In the genomic region with DNA sequence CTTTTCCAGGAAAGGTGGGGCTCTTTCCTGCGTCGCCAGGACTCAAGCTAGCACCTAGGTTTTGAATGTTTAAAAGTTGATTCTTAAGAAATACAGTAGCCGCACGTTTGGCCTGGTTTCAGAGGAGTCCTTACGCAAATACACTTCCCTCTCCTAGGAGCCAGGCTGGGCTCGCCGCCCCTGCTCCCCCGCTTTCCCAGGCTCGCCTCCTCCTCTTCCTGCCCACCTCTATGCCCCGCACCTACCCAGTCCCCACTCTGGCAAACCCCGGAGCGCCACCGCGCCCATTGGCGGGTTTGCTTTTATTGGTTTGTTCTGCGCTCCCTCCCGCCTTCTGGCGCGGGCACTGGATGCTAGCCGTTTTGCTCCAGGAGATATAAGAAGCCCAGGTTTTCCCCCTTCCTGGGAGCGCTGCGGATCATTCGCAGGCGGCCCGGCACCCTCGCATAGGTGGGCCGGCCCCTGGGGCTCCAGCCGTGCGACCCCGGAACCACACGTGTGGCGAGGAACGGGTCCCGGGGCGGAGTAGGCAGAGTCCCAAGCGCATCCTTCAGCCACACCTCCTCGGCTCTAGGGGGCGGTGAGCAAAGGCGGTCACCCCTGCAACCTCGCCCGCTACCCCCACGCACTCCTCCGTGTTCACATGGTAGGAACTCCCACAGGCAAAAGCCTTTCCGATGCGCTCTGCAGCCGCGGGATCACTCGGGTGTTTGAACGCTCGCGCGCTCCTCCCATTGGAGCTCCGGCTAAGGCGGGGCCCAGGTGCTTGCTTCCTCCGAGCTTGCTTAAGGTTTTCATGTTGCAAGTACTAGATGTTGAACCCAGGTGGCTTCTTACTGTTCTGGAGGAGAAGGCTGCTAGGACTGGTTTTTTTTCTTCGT, we compare ENCODE assay signal across 8 cellular contexts.
DNase-seq lines count a peak whose midpoint lies in the region; TF ChIP-seq lines count a peak whose summit lies in the region.

No MANE protein-coding gene starts in this region.

- no peak overlapping the region for H3K27ac ChIP-seq in BLaER1

- H3K4me1 ChIP-seq in BLaER1, result peaks cover 39% of the 10 kb centered on the region

- peak; percentile 20 for TF ChIP-seq CTCF in GM20000 (IDR thresholded peaks at IDR 0.05; ENCODE audit: extremely low read depth, missing control alignments)

- peak overlapping the region; percentile 61 for H3K4me3 ChIP-seq in BLaER1
- H3K4me3 ChIP-seq in Jurkat, Clone E6-1 (ENCODE audit: low read length), result peak overlapping the region; percentile 62

- H3K4me2 ChIP-seq in BLaER1, result peak overlapping the region; percentile 82

- peaks cover 8% of the 10 kb centered on the region; the same call in 1 of the 2 replicates for H3K9me3 ChIP-seq in BLaER1

- no peaks in the 10 kb centered on the region for H3K36me3 ChIP-seq in BLaER1

- H4K20me1 ChIP-seq in BLaER1, result peaks cover 46% of the 10 kb centered on the region

- H3K9ac ChIP-seq in BLaER1, result no peak overlapping the region

- peak; percentile 72 for DNase-seq in GM20000 (ENCODE audit: low spot score)
- peak; percentile 95 for DNase-seq in Jurkat, Clone E6-1 (ENCODE audit: low read depth, low spot score)
- peak; percentile 50 to 83 (median 62) for DNase-seq in T-helper 1 cell
- peak; percentile 57 for DNase-seq in astrocyte of the hippocampus (ENCODE audit: low read depth, low spot score)
- DNase-seq in iPS-NIHi7 (ENCODE audit: extremely low spot score), result peak; percentile 41
- DNase-seq in stimulated activated CD4-positive, alpha-beta T cell treated with anti-CD3 and anti-CD28 coated beads, Interleukin-1b, Interleukin-23, amount 100 ng/mL, for 4 hours (ENCODE audit: low read depth in 2 of 2), result peak; percentile 55 to 63
- no peak for DNase-seq in SW 1271 (lab: John Stamatoyannopoulos, UW)

- H3K27me3 ChIP-seq in BLaER1, result peaks cover 84% of the 10 kb centered on the region

Comparison
In these comparisons a context has a peak if more than half of its experiments do, and no peak if none do; other contexts are left out.
1. DNase-seq: peak in GM20000 (single experiment), Jurkat, Clone E6-1 (single experiment), T-helper 1 cell (5 of 5), astrocyte of the hippocampus (single experiment), iPS-NIHi7 (single experiment) and stimulated activated CD4-positive, alpha-beta T cell treated with anti-CD3 and anti-CD28 coated beads, Interleukin-1b, Interleukin-23, amount 100 ng/mL, for 4 hours (2 of 2); none in SW 1271 (0 of 2).